ENCODE assay signal across 8 cellular contexts in the genomic region with DNA sequence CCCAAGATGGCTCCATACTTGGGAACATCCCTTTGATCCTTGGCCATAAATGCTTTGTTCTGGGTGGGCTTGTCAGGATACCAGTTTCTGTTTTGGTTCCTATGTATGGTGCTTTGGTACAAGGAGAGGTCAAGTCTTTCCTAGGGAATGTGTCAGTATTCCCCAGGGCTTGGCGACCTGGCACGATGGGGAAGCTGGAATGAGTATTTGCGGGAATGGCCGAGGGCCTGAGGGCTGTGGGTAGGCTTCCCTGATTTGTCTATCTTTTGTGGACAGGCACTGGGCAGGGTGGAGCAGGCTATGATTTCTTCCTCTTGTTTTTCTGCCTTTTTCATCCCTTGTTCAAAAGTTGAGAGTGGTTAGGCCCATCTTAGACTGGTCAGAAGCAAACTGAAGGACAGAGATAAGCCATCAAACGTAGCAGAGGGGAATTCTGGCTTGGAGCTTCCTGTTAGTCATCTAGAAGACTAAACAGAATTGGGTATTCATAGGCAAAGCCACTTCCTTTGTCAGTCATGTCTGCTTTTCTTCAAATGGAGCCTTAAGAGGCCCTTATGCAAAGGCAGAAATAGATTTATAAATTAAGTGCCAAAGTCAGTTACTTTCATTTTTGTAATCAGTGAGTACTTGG. TPM values are rescaled to one million over a fixed set of nuclear protein-coding genes. Genes with fewer than 3 reads are reported as not detected.
DNase-seq lines count a peak whose midpoint lies in the region; ATAC-seq and TF ChIP-seq lines count a peak whose summit lies in the region.

No MANE protein-coding gene starts in this region.

- DNase-seq in CMK (ENCODE audit: low read depth) (peak; percentile 88), spleen (no peak), vagina (ENCODE audit: extremely low spot score in 2 of 2) (no peak), ureter (ENCODE audit: low spot score) (no peak), LoVo (ENCODE audit: low spot score) (no peak)
- no peak for DNase-seq in activated naive CD8-positive, alpha-beta T cell treated with anti-CD3 and anti-CD28 coated beads, Interleukin-2, amount 50 U/mL, for 24 hours

- TF ChIP-seq POLR2A in spleen (IDR thresholded peaks at IDR 0.05) (no peak), vagina (IDR thresholded peaks at IDR 0.05) (no peak)

- H3K4me1 ChIP-seq in spleen (peaks cover 45 to 100% (median 79%) of the 10 kb centered on the region in 6 donors), vagina (peaks cover 4% of the 10 kb centered on the region)

- H3K27ac Mint-ChIP-seq in activated naive CD8-positive, alpha-beta T cell treated with anti-CD3 and anti-CD28 coated beads, Interleukin-2, amount 50 U/mL, for 24 hours: peak overlapping the region; percentile 97

- H3K9me3 ChIP-seq in spleen: no peaks in the 10 kb centered on the region
- H3K9me3 ChIP-seq in vagina: no peaks in the 10 kb centered on the region

- no peaks in the 10 kb centered on the region for H3K27me3 Mint-ChIP-seq in activated naive CD8-positive, alpha-beta T cell treated with anti-CD3 and anti-CD28 coated beads, Interleukin-2, amount 50 U/mL, for 24 hours

- no peak for TF ChIP-seq CTCF in spleen (IDR thresholded peaks at IDR 0.05 in 8 of 11, conservative IDR thresholded peaks at IDR 0.05 in 3 of 11)
- no peak for TF ChIP-seq CTCF in vagina (IDR thresholded peaks at IDR 0.05)

- peak overlapping the region in 1 of 8 donors; percentile 6 for H3K4me3 ChIP-seq in spleen
- H3K4me3 ChIP-seq in vagina: no peak overlapping the region

- no peaks in the 10 kb centered on the region for H3K9me3 Mint-ChIP-seq in activated naive CD8-positive, alpha-beta T cell treated with anti-CD3 and anti-CD28 coated beads, Interleukin-2, amount 50 U/mL, for 24 hours

- 50 to 65% (median 55%) methylated on average over 5 of the region's 5 CpGs for WGBS in spleen, 5 donors

- H3K4me1 Mint-ChIP-seq in activated naive CD8-positive, alpha-beta T cell treated with anti-CD3 and anti-CD28 coated beads, Interleukin-2, amount 50 U/mL, for 24 hours: peaks cover 99% of the 10 kb centered on the region

- H3K36me3 ChIP-seq in spleen (peaks cover 0 to 37% (median 16%) of the 10 kb centered on the region in 6 donors), vagina (no peaks in the 10 kb centered on the region)

- H3K4me3 Mint-ChIP-seq in activated naive CD8-positive, alpha-beta T cell treated with anti-CD3 and anti-CD28 coated beads, Interleukin-2, amount 50 U/mL, for 24 hours: peak overlapping the region; percentile 72

- peak; percentile 52 for ATAC-seq in GM19452 (IDR thresholded peaks at IDR 0.05; ENCODE audit: unreplicated experiment)
- ATAC-seq in HG03460 (IDR thresholded peaks at IDR 0.05; ENCODE audit: unreplicated experiment): peak; percentile 65
- peak; percentile 69 for ATAC-seq in activated naive CD8-positive, alpha-beta T cell treated with anti-CD3 and anti-CD28 coated beads, Interleukin-2, amount 50 U/mL, for 24 hours

- H3K27me3 ChIP-seq in spleen (replicated peaks in 1 of 7): no peaks in the 10 kb centered on the region
- H3K27me3 ChIP-seq in vagina: no peaks in the 10 kb centered on the region

- H3K27ac ChIP-seq in spleen (peak overlapping the region in 7 of 8 donors; percentile 16 to 72 (median 48)), vagina (no peak overlapping the region)

- intact Hi-C loops in spleen (cut with DNase I; ENCODE audit: low total_unique reads): no loop called here
- intact Hi-C loops in vagina (cut with DNase I): no loop called here

- H3K36me3 Mint-ChIP-seq in activated naive CD8-positive, alpha-beta T cell treated with anti-CD3 and anti-CD28 coated beads, Interleukin-2, amount 50 U/mL, for 24 hours (ENCODE audit: low read depth): peaks cover 52% of the 10 kb centered on the region

RNA-seq across cellular contexts. Expression of gene DOCK2, which starts 13.7 kb away (rescaled TPM):
- total RNA-seq in spleen (100 to 1,000 TPM; 179 to 321 (median 217) TPM), vagina (18.2 TPM), ureter (22.4 TPM)
- 10 to 100 TPM; 30.6 to 48.6 (median 39.6) TPM for polyA plus RNA-seq in spleen
